8 cellular contexts compared by ENCODE assay signal in the genomic region with DNA sequence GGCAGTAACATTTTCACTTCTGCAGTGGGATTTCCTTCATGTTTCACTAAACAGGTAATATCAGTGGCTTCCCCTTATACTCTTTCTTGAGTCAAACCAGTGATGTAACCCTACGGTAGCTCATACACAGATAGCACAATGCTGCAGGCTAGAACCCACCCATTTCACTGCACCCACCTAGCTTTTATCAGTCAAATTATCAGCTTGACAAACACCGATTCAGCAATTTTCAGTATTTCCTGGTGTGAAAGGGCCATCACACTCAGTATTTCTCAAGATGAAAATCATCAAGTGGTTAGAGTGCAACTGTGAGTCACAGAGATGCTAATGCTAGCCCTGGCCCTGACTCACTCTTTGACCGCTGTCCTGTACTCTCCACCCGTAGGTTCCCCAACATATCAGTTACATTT.
A peak's percentile ranks its signal among the peaks of the same experiment; 100 is the strongest.
DNase-seq lines count a peak whose midpoint lies in the region; ATAC-seq and TF ChIP-seq lines count a peak whose summit lies in the region.

No MANE protein-coding gene starts in this region.

- H3K9ac ChIP-seq in MM.1S (ENCODE audit: low read length), result no peak overlapping the region

- no peaks in the 10 kb centered on the region for H3K27me3 ChIP-seq in dorsolateral prefrontal cortex
- H3K27me3 ChIP-seq in MM.1S (replicated peaks; ENCODE audit: insufficient read depth, low read length), result no peaks in the 10 kb centered on the region

- no peak overlapping the region for H3K4me2 ChIP-seq in MM.1S (ENCODE audit: low read depth, low read length)

- peaks cover 18% of the 10 kb centered on the region for H3K4me1 ChIP-seq in MM.1S (ENCODE audit: low read length)

- no peaks in the 10 kb centered on the region for H3K79me2 ChIP-seq in MM.1S (ENCODE audit: low read length)

- intact Hi-C loops in dorsolateral prefrontal cortex (cut with DNase I), result no loop called here

- H3K9me3 ChIP-seq in MM.1S (replicated peaks; ENCODE audit: insufficient read depth, low read length), result no peaks in the 10 kb centered on the region

- H3K36me3 ChIP-seq in MM.1S (replicated peaks; ENCODE audit: insufficient read depth, low read length), result no peaks in the 10 kb centered on the region

- DNase-seq in NK-92 treated with Interleukin-12 subunit alpha and Interleukin-12 subunit beta, amount 100 ng/mL, for 24 hours (lab: John Stamatoyannopoulos, UW), result peak; percentile 63
- DNase-seq in NK-92 (lab: John Stamatoyannopoulos, UW; ENCODE audit: unreplicated experiment) (no peak), RWPE1 (ENCODE audit: low spot score) (peak; percentile 76), fibroblast of the conjunctiva (ENCODE audit: low read depth) (peak; percentile 71), dorsolateral prefrontal cortex (no peak), MM.1S (no peak), HT-29 (ENCODE audit: low spot score) (no peak)

- H2AFZ ChIP-seq in MM.1S (ENCODE audit: low read length), result no peak overlapping the region

- H4K20me1 ChIP-seq in MM.1S (ENCODE audit: insufficient read depth, low read length), result no peaks in the 10 kb centered on the region

- CTCF ChIA-PET in RWPE1 (lab: Yijun Ruan, JAX), result interaction anchor here (0.6 kb wide), 1 partner anchor 13 kb away, joined by 3 read pairs; no protein-coding TSS in a partner anchor

- peak; percentile 60 for ATAC-seq in HG02870 (IDR thresholded peaks at IDR 0.05; ENCODE audit: unreplicated experiment)

- no peaks in the 10 kb centered on the region for H3K9me2 ChIP-seq in MM.1S (replicated peaks; ENCODE audit: insufficient read depth, low read length)

- POLR2A ChIA-PET in RWPE1 (lab: Yijun Ruan, JAX; ENCODE audit: low non-redundant PET), result no interaction called here

- H3K27ac ChIP-seq in RWPE1 (no peak overlapping the region), dorsolateral prefrontal cortex (no peak overlapping the region), MM.1S (ENCODE audit: low read length) (no peak overlapping the region)

- no peaks in the 10 kb centered on the region for H3F3A ChIP-seq in MM.1S (ENCODE audit: insufficient read depth, low read length)

- TF ChIP-seq CTCF in RWPE1 (conservative IDR thresholded peaks at IDR 0.05; ENCODE audit: low read depth) (no peak), dorsolateral prefrontal cortex (IDR thresholded peaks at IDR 0.05 in 54 of 56, conservative IDR thresholded peaks at IDR 0.05 in 2 of 56; ENCODE audit: low read depth in 1 of 56, partially characterized antibody in 56 of 56) (no peak), MM.1S (IDR thresholded peaks at IDR 0.05; ENCODE audit: low read length) (no peak)

- H3K4me3 ChIP-seq in dorsolateral prefrontal cortex (no peak overlapping the region), MM.1S (ENCODE audit: low read length) (no peak overlapping the region)

Comparison
In these comparisons a context has a peak if more than half of its experiments do, and no peak if none do; other contexts are left out.
1. DNase-seq: peak in NK-92 treated with Interleukin-12 subunit alpha and Interleukin-12 subunit beta, amount 100 ng/mL, for 24 hours (single experiment), RWPE1 (single experiment) and fibroblast of the conjunctiva (single experiment); none in NK-92 (single experiment), dorsolateral prefrontal cortex (0 of 10), MM.1S (single experiment) and HT-29 (single experiment).